ENCODE assay signal across 1 cellular context in genomic region chr11:9758676-9759518, GRCh38.
TF ChIP-seq lines count a peak whose summit lies in the region.

No MANE protein-coding gene starts in this region.

TF ChIP-seq in K562, 482 proteins besides CTCF, POLR2A, EP300 and RAD21 (continued from another document and continues in another):
- TF ChIP-seq ZBTB8A (IDR thresholded peaks at IDR 0.05; ENCODE audit: partially characterized antibody) (no peak), CEBPB (tag; IDR thresholded peaks at IDR 0.05) (no peak), ZNF551 (CRISPR knock-in tag; IDR thresholded peaks at IDR 0.05) (no peak), SIX5 (IDR thresholded peaks at IDR 0.05; ENCODE audit: borderline replicate concordance in 1 of 2, insufficient read depth in 1 of 2, low read depth in 1 of 2, low read length in 2 of 2) (no peak), ELF1 (tag; IDR thresholded peaks at IDR 0.05) (no peak; the same call in 1 of the 2 replicates), RNF219 (CRISPR knock-in tag; IDR thresholded peaks at IDR 0.05) (no peak), FOXO4 (CRISPR knock-in tag; IDR thresholded peaks at IDR 0.05) (no peak), PHF21A (IDR thresholded peaks at IDR 0.05; ENCODE audit: borderline replicate concordance, low read depth) (0 out of 2 replicates have a peak, but pooled peaks have one; percentile 3), GABPB2 (CRISPR knock-in tag; conservative IDR thresholded peaks at IDR 0.05) (no peak), ZFX (CRISPR knock-in tag; IDR thresholded peaks at IDR 0.05) (peak; percentile 90), SMARCB1 (IDR thresholded peaks at IDR 0.05; ENCODE audit: insufficient read length, low read depth) (no peak), HEY1 (CRISPR knock-in tag; IDR thresholded peaks at IDR 0.05; ENCODE audit: borderline replicate concordance) (no peak), ZNF512 (tag; IDR thresholded peaks at IDR 0.05) (no peak), TCFL5 (CRISPR knock-in tag; conservative IDR thresholded peaks at IDR 0.05) (no peak), ATF3 (IDR thresholded peaks at IDR 0.05) (no peak), ATF3 (CRISPR knock-in tag; conservative IDR thresholded peaks at IDR 0.05) (no peak), SRSF7 (optimal IDR thresholded peaks at IDR 0.05; ENCODE audit: low read depth, low read length) (no peak), SMARCE1 (IDR thresholded peaks at IDR 0.05) (no peak), HMG20A (CRISPR knock-in tag; conservative IDR thresholded peaks at IDR 0.05) (no peak), LEF1 (IDR thresholded peaks at IDR 0.05) (peak; percentile 40; the same call in 1 of the 2 replicates), SP1 (CRISPR knock-in tag; IDR thresholded peaks at IDR 0.05) (no peak), SMAD3 (CRISPR knock-in tag; conservative IDR thresholded peaks at IDR 0.05) (no peak), ZNF316 (IDR thresholded peaks at IDR 0.05) (no peak), MIER1 (IDR thresholded peaks at IDR 0.05; ENCODE audit: low read depth) (no peak), SIRT6 (IDR thresholded peaks at IDR 0.05; ENCODE audit: low read depth, low read length) (no peak), ESRRA (IDR thresholded peaks at IDR 0.05; ENCODE audit: borderline replicate concordance, low read depth) (peak; percentile 98), TEAD4 (IDR thresholded peaks at IDR 0.05; ENCODE audit: low read length) (peak; percentile 17; the same call in 1 of the 2 replicates), TEAD4 (CRISPR knock-in tag; IDR thresholded peaks at IDR 0.05; ENCODE audit: borderline replicate concordance) (no peak), PATZ1 (CRISPR knock-in tag; IDR thresholded peaks at IDR 0.05; ENCODE audit: borderline replicate concordance) (no peak), CBFA2T2 (conservative IDR thresholded peaks at IDR 0.05) (peak; percentile 43), ZNF592 (IDR thresholded peaks at IDR 0.05) (0 out of 2 replicates have a peak, but pooled peaks have one; percentile 40), E2F8 (IDR thresholded peaks at IDR 0.05; ENCODE audit: low read depth, partially characterized antibody) (no peak), PKNOX1 (IDR thresholded peaks at IDR 0.05) (no peak), ZZZ3 (IDR thresholded peaks at IDR 0.05) (no peak), CREB3L1 (IDR thresholded peaks at IDR 0.05; ENCODE audit: borderline replicate concordance, low read depth) (no peak), ATF4 (CRISPR knock-in tag; IDR thresholded peaks at IDR 0.05) (no peak), SFPQ (IDR thresholded peaks at IDR 0.05; ENCODE audit: low read depth, low read length) (no peak), ELF2 (CRISPR knock-in tag; IDR thresholded peaks at IDR 0.05) (no peak), ZNF384 (IDR thresholded peaks at IDR 0.05; ENCODE audit: low read depth, low read length) (no peak)
